In genomic region chr16:87207509-87207908, GRCh38 we compare ENCODE assay signal across 16 cellular contexts.
A peak's percentile ranks its signal among the peaks of the same experiment; 100 is the strongest.
DNase-seq lines count a peak whose midpoint lies in the region; ATAC-seq and TF ChIP-seq lines count a peak whose summit lies in the region.
"Had no signal": no experiment of that assay in that cellular context is flagged by ENCODE, and none has a peak within 500 bp of the region (broad histone marks: within the 10 kb centered on the region; RNA-seq: fewer than 3 reads in every experiment).

No MANE protein-coding gene starts in this region.

- H3K27me3 Mint-ChIP-seq in HFFc6 (ENCODE audit: insufficient read depth) (no peaks in the 10 kb centered on the region), chondrocyte (ENCODE audit: low read depth) (no peaks in the 10 kb centered on the region)
- H3K27me3 Mint-ChIP-seq: activated B cell treated with CpG ODN at 0.5 μM for 24 hours had no signal

- WGBS in lower leg skin, 2 donors, result 32 to 33% methylated on average over 7 of the region's 7 CpGs

- peaks cover 0 to 30% (median 12%) of the 10 kb centered on the region in 4 donors for H3K4me1 ChIP-seq in tibial artery

- H3K9me3 ChIP-seq in tibial artery, result no peaks in the 10 kb centered on the region

- H3K4me1 Mint-ChIP-seq in HFFc6 (ENCODE audit: low read depth) (peaks cover 53% of the 10 kb centered on the region), chondrocyte (ENCODE audit: low read depth) (peaks cover 50% of the 10 kb centered on the region)
- H3K4me1 Mint-ChIP-seq: activated B cell treated with CpG ODN at 0.5 μM for 24 hours had no signal

- H3K4me3 Mint-ChIP-seq in HFFc6, result peak overlapping the region; percentile 83
- H3K4me3 Mint-ChIP-seq in chondrocyte (ENCODE audit: unreplicated experiment), result peak overlapping the region; percentile 10
- H3K4me3 Mint-ChIP-seq: activated B cell treated with CpG ODN at 0.5 μM for 24 hours; naive thymus-derived CD8-positive, alpha-beta T cell had no signal

- no peaks in the 10 kb centered on the region for H3K27me3 ChIP-seq in tibial artery

- no peak for TF ChIP-seq POLR2A in lower leg skin (IDR thresholded peaks at IDR 0.05)

- peak overlapping the region; percentile 97 for H3K27ac Mint-ChIP-seq in HFFc6
- peak overlapping the region; percentile 94 for H3K27ac Mint-ChIP-seq in chondrocyte (ENCODE audit: unreplicated experiment)
- H3K27ac Mint-ChIP-seq: activated B cell treated with CpG ODN at 0.5 μM for 24 hours; activated T-helper 2 cell treated with anti-CD3 and anti-CD28 coated beads, Interferon-gamma antibody, Interleukin-2, Interleukin-4, amounts not matched to agents 10 μg/mL and 5 μg/mL and 100 μg/mL, durations not matched to agents 14 hours and 24 hours and 36 hours; naive thymus-derived CD8-positive, alpha-beta T cell had no signal

- intact Hi-C loops in tibial artery (cut with DNase I; ENCODE audit: low total_unique reads), result no loop called here
- intact Hi-C loops in lower leg skin (cut with DNase I; ENCODE audit: low total_unique reads), result loop anchor here (10.0 kb wide), 1 partner anchor 67 kb away; no protein-coding TSS in a partner anchor

- H3K27ac ChIP-seq in tibial artery, result peak overlapping the region; percentile 18 to 30

- no peaks in the 10 kb centered on the region for H3K9me3 Mint-ChIP-seq in HFFc6
- no peaks in the 10 kb centered on the region for H3K9me3 Mint-ChIP-seq in chondrocyte (ENCODE audit: low read depth)
- H3K9me3 Mint-ChIP-seq: activated B cell treated with CpG ODN at 0.5 μM for 24 hours; activated T-helper 2 cell treated with anti-CD3 and anti-CD28 coated beads, Interferon-gamma antibody, Interleukin-2, Interleukin-4, amounts not matched to agents 10 μg/mL and 5 μg/mL and 100 μg/mL, durations not matched to agents 14 hours and 24 hours and 36 hours; naive thymus-derived CD8-positive, alpha-beta T cell had no signal

- TF ChIP-seq CTCF in HFFc6 (IDR thresholded peaks at IDR 0.05) (no peak), chondrocyte (IDR thresholded peaks at IDR 0.05) (no peak), tibial artery (IDR thresholded peaks at IDR 0.05) (no peak), lower leg skin (IDR thresholded peaks at IDR 0.05) (no peak)

- H3K4me3 ChIP-seq in tibial artery (no peak overlapping the region), lower leg skin (ENCODE audit: low read depth, poor library complexity, severe bottlenecking) (no peak overlapping the region)

- H3K36me3 Mint-ChIP-seq in HFFc6 (ENCODE audit: low read depth), result no peaks in the 10 kb centered on the region
- no peaks in the 10 kb centered on the region for H3K36me3 Mint-ChIP-seq in chondrocyte (ENCODE audit: low read depth)
- H3K36me3 Mint-ChIP-seq: naive thymus-derived CD8-positive, alpha-beta T cell had no signal

- H3K36me3 ChIP-seq in tibial artery, result no peaks in the 10 kb centered on the region

- DNase-seq in HFFc6, result peak; percentile 87
- no peak for DNase-seq in chondrocyte (ENCODE audit: low spot score)
- DNase-seq in kidney glomerular epithelial cell (lab: John Stamatoyannopoulos, UW), result peak; percentile 34
- peak in 1 of 2 donors; percentile 65 for DNase-seq in tibial artery
- no peak for DNase-seq in NCI-H446 (lab: John Stamatoyannopoulos, UW)
- DNase-seq in NCI-H1092 (lab: John Stamatoyannopoulos, UW), result no peak
- DNase-seq in lower leg skin (ENCODE audit: low spot score in 2 of 2), result no peak
- DNase-seq: activated B cell treated with CpG ODN at 0.5 μM for 24 hours; dermis blood vessel endothelial cell; DMS53; naive thymus-derived CD8-positive, alpha-beta T cell; NCI-H2107; SHP77 treated with DMSO at 0.1 percent for 48 hours; stimulated activated CD4-positive, alpha-beta T cell treated with anti-CD3 and anti-CD28 coated beads, Interleukin-4, amount 100 ng/mL, for 1 hour had no signal

- no peak for ATAC-seq in GM18520 (IDR thresholded peaks at IDR 0.05; ENCODE audit: unreplicated experiment)
- ATAC-seq: naive thymus-derived CD8-positive, alpha-beta T cell had no signal

Comparison
In these comparisons a context has a peak if more than half of its experiments do, and no peak if none do; other contexts are left out.
1. DNase-seq: peak in HFFc6 (single experiment) and kidney glomerular epithelial cell (single experiment); none in chondrocyte (single experiment), NCI-H446 (0 of 2), NCI-H1092 (single experiment) and lower leg skin (0 of 2).